In the genomic region with DNA sequence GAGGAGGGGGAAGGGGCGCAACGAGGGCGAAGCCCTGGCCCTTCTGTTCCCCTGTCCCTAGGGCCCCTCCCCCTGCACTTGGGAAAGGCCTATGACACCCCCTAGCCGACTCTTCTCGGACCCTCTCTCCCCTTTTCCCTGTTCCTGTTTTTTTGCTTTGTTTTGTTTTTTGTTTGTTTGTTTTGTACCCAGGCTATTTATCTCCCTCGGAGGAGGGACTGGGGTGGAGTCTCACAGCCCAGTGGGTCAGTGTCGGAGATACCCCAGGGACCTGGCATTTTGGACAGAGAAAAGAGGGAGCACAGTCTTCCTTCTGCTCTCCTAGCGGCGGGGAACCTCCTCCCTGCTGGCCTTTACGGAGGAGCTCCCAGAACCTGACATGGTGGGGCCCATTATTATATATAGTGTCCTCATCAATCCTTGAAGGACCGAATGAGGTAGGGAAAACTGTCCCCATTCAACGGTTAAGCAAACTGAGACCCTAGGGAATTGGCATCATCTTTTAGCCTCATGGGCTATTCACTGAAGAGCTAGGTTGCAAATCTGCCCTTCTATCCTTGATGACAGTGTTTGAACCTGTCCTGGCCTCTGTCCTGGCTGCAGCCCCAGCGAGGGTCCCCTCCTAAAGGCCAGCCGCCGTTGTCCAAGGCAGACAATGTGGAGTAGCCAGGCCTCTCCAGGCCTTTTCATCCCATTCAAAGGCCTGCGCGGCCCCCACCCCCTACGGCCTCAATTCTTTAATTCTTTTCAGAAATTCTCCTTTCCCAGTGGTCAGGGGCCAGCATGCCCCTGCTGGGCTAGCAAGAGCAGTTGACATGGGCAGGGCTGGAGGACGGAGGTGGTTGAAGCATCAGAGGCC, we compare ENCODE assay signal across 9 cellular contexts. TPM values are rescaled to one million over a fixed set of nuclear protein-coding genes. Genes with fewer than 3 reads are reported as not detected.
DNase-seq lines count a peak whose midpoint lies in the region; ATAC-seq and TF ChIP-seq lines count a peak whose summit lies in the region.
"Had no signal": no experiment of that assay in that cellular context is flagged by ENCODE, and none has a peak within 500 bp of the region (broad histone marks: within the 10 kb centered on the region; RNA-seq: fewer than 3 reads in every experiment).

No MANE protein-coding gene starts in this region.

- no peaks in the 10 kb centered on the region for H3K4me1 ChIP-seq in ACC112 (ENCODE audit: control insufficient read depth, insufficient read depth, low read length, unreplicated experiment)
- peaks cover 4 to 9% of the 10 kb centered on the region in 2 donors for H3K4me1 ChIP-seq in naive thymus-derived CD4-positive, alpha-beta T cell (ENCODE audit: control insufficient read depth in 2 of 2, insufficient read depth in 2 of 2, low read length in 2 of 2)

- H3K36me3 ChIP-seq in ACC112 (ENCODE audit: insufficient read depth, low read length): no peaks in the 10 kb centered on the region
- H3K36me3 ChIP-seq in naive thymus-derived CD4-positive, alpha-beta T cell (ENCODE audit: control insufficient read depth in 2 of 3, insufficient read depth in 3 of 3, low read length in 3 of 3): no peaks in the 10 kb centered on the region

- H3K4me1 Mint-ChIP-seq in naive thymus-derived CD4-positive, alpha-beta T cell: peaks cover 13 to 26% (median 15%) of the 10 kb centered on the region in 7 donors

- peaks cover 21 to 56% (median 37%) of the 10 kb centered on the region in 5 donors for H3K27me3 Mint-ChIP-seq in naive thymus-derived CD4-positive, alpha-beta T cell

- no peaks in the 10 kb centered on the region for H3K36me3 Mint-ChIP-seq in naive thymus-derived CD4-positive, alpha-beta T cell
- H3K36me3 Mint-ChIP-seq: activated CD8-positive, alpha-beta memory T cell treated with anti-CD3 and anti-CD28 coated beads, Interleukin-2, amount 10 ng/mL, durations not matched to agents 7 days and 5 days had no signal

- H3K27me3 ChIP-seq in ACC112 (ENCODE audit: insufficient read depth, low read length): peaks cover 19% of the 10 kb centered on the region
- H3K27me3 ChIP-seq in naive thymus-derived CD4-positive, alpha-beta T cell (ENCODE audit: control insufficient read depth in 2 of 2, insufficient read depth in 2 of 2, low read length in 2 of 2): peaks cover 0 to 3% of the 10 kb centered on the region in 2 donors

- CTCF ChIA-PET in naive thymus-derived CD4-positive, alpha-beta T cell (lab: Charles Lee): interaction anchor here (0.6 kb wide), 1 partner anchor 380 kb away, joined by 4 read pairs; no protein-coding TSS in a partner anchor

- H3K27ac Mint-ChIP-seq in naive thymus-derived CD4-positive, alpha-beta T cell: no peak overlapping the region
- H3K27ac Mint-ChIP-seq: activated CD8-positive, alpha-beta memory T cell treated with anti-CD3 and anti-CD28 coated beads, Interleukin-2, amount 10 ng/mL, durations not matched to agents 7 days and 5 days had no signal

- no peak for ATAC-seq in naive thymus-derived CD4-positive, alpha-beta T cell
- ATAC-seq in HG03439 (IDR thresholded peaks at IDR 0.05; ENCODE audit: unreplicated experiment): no peak

- peak overlapping the region in 9 of 10 donors; percentile 23 to 77 (median 59) for H3K4me3 Mint-ChIP-seq in naive thymus-derived CD4-positive, alpha-beta T cell
- H3K4me3 Mint-ChIP-seq: activated CD8-positive, alpha-beta memory T cell treated with anti-CD3 and anti-CD28 coated beads, Interleukin-2, amount 10 ng/mL, durations not matched to agents 7 days and 5 days had no signal

- TF ChIP-seq CTCF in coronary artery (IDR thresholded peaks at IDR 0.05): no peak

- H2AFZ ChIP-seq in ACC112 (ENCODE audit: low read length, unreplicated experiment): peak overlapping the region; percentile 23

- H3K4me3 ChIP-seq in ACC112 (ENCODE audit: low read depth, low read length) (peak overlapping the region; percentile 62), coronary artery (peak overlapping the region; percentile 77)
- H3K4me3 ChIP-seq in naive thymus-derived CD4-positive, alpha-beta T cell (ENCODE audit: low read length): no peak overlapping the region

- H3K9me3 Mint-ChIP-seq in naive thymus-derived CD4-positive, alpha-beta T cell: no peaks in the 10 kb centered on the region

- peak; percentile 21 for DNase-seq in HuH-7.5 (ENCODE audit: low spot score)
- DNase-seq in coronary artery (ENCODE audit: low spot score): no peak
- DNase-seq in naive thymus-derived CD4-positive, alpha-beta T cell: no peak
- no peak for DNase-seq in GF-D8 (lab: John Stamatoyannopoulos, UW)
- DNase-seq in posterior cingulate gyrus: no peak
- DNase-seq in AG20443 (ENCODE audit: low spot score): no peak
- DNase-seq: activated CD8-positive, alpha-beta memory T cell treated with anti-CD3 and anti-CD28 coated beads, Interleukin-2, amount 10 ng/mL, durations not matched to agents 7 days and 5 days had no signal

- POLR2A ChIA-PET in naive thymus-derived CD4-positive, alpha-beta T cell (lab: Charles Lee): no interaction called here

- H3K79me2 ChIP-seq in ACC112 (ENCODE audit: control insufficient read depth, insufficient read depth, low read length, unreplicated experiment): no peaks in the 10 kb centered on the region

- H3K27ac ChIP-seq in ACC112 (ENCODE audit: low read depth, low read length) (no peak overlapping the region), coronary artery (no peak overlapping the region)
- H3K27ac ChIP-seq in naive thymus-derived CD4-positive, alpha-beta T cell (ENCODE audit: low read depth, low read length): no peak overlapping the region

- H3K9me3 ChIP-seq in naive thymus-derived CD4-positive, alpha-beta T cell (ENCODE audit: control insufficient read depth in 2 of 3, low read length in 3 of 3): no peaks in the 10 kb centered on the region

- intact Hi-C loops in naive thymus-derived CD4-positive, alpha-beta T cell (cut with micrococcal nuclease): no loop called here
- intact Hi-C loops in posterior cingulate gyrus (cut with DNase I): no loop called here

RNA-seq across cellular contexts. Expression of a gene that starts 0.9 kb away (rescaled TPM):
- total RNA-seq in naive thymus-derived CD4-positive, alpha-beta T cell: 1 to 10 TPM in 2 of 5 experiments, not detected in 3; 1.2 to 2.0 TPM
- not detected for polyA plus RNA-seq in naive thymus-derived CD4-positive, alpha-beta T cell
